In genomic region chr18:59847491-59847846, GRCh38 we compare ENCODE assay signal across 8 cellular contexts. TPM values are rescaled to one million over a fixed set of nuclear protein-coding genes. Genes with fewer than 3 reads are reported as not detected.
A peak's percentile ranks its signal among the peaks of the same experiment; 100 is the strongest.
DNase-seq lines count a peak whose midpoint lies in the region; ATAC-seq and TF ChIP-seq lines count a peak whose summit lies in the region.
"Not testable (repeated sequence)": the region's sequence is repeated elsewhere in the genome, so short reads cannot be mapped to it uniquely, and the experiment has no call there.

No MANE protein-coding gene starts in this region.

- whole genome bisulfite sequencing in hepatocyte (ENCODE audit: low lambda C conversion rate, missing lambda C conversion rate) = 66% methylated on average over 5 of the region's 5 CpGs

- intact Hi-C loops in Calu3 (cut with micrococcal nuclease; ENCODE audit: unreplicated experiment); activated CD8-positive, alpha-beta T cell treated with anti-CD3 and anti-CD28 coated beads for 36 hours (cut with micrococcal nuclease): not testable (repeated sequence)

- not testable (repeated sequence) for H3K36me3 ChIP-seq in Loucy (ENCODE audit: insufficient read depth, low read length); hepatocyte (replicated peaks; ENCODE audit: insufficient read depth, low read depth)

- not testable (repeated sequence) for TF ChIP-seq CTCF in Calu3 (IDR thresholded peaks at IDR 0.05; ENCODE audit: unreplicated experiment); Loucy (conservative IDR thresholded peaks at IDR 0.05; ENCODE audit: low read length); activated CD8-positive, alpha-beta T cell treated with anti-CD3 and anti-CD28 coated beads for 36 hours (IDR thresholded peaks at IDR 0.05); hepatocyte (IDR thresholded peaks at IDR 0.05; ENCODE audit: poor library complexity)

- peak; percentile 16 for ATAC-seq in GM18909 (IDR thresholded peaks at IDR 0.05; ENCODE audit: poor library complexity, unreplicated experiment)
- ATAC-seq in GM21447 (IDR thresholded peaks at IDR 0.05; ENCODE audit: unreplicated experiment) = peak; percentile 12
- peak; percentile 22 for ATAC-seq in HG02759 (IDR thresholded peaks at IDR 0.05; ENCODE audit: unreplicated experiment)
- ATAC-seq in HG03097 (IDR thresholded peaks at IDR 0.05; ENCODE audit: low FRiP score, unreplicated experiment) = peak; percentile 17
- peak; percentile 46 for ATAC-seq in activated CD8-positive, alpha-beta T cell treated with anti-CD3 and anti-CD28 coated beads for 36 hours

- BruUV-seq in Calu3 (replicated peaks; lab: Mats Ljungman, UMichigan) = not testable (repeated sequence)

- not testable (repeated sequence) for H3K4me2 ChIP-seq in Loucy (ENCODE audit: low read depth, low read length, poor library complexity, severe bottlenecking)
- H3K4me2 ChIP-seq in hepatocyte = peak overlapping the region; percentile 18

- CTCF ChIA-PET in Calu3 (lab: Charles Lee) = not testable (repeated sequence)
- CTCF ChIA-PET in activated CD8-positive, alpha-beta T cell treated with anti-CD3 and anti-CD28 coated beads for 36 hours (lab: Charles Lee) = interaction anchor here (1.6 kb wide), 1 partner anchor 10 kb away, joined by 6 read pairs; no protein-coding TSS in a partner anchor

- H3K27me3 Mint-ChIP-seq in Calu3 (ENCODE audit: unreplicated experiment); activated CD8-positive, alpha-beta T cell treated with anti-CD3 and anti-CD28 coated beads for 36 hours: not testable (repeated sequence)

- H3K27ac ChIP-seq in hepatocyte = peak overlapping the region; percentile 29

- not testable (repeated sequence) for H3K9me2 ChIP-seq in Loucy (replicated peaks; ENCODE audit: low read depth, low read length); hepatocyte (replicated peaks; ENCODE audit: insufficient read depth)

- H3K4me3 Mint-ChIP-seq in Calu3 (ENCODE audit: low read depth, unreplicated experiment) = peak overlapping the region; percentile 42
- not testable (repeated sequence) for H3K4me3 Mint-ChIP-seq in activated CD8-positive, alpha-beta T cell treated with anti-CD3 and anti-CD28 coated beads for 36 hours

- not testable (repeated sequence) for H4K20me1 ChIP-seq in Loucy (ENCODE audit: insufficient read depth, low read length, poor library complexity, severe bottlenecking); hepatocyte (ENCODE audit: insufficient read depth, poor library complexity, severe bottlenecking)

- H3K4me1 ChIP-seq in Loucy (ENCODE audit: insufficient read depth, low read length, poor library complexity, severe bottlenecking); hepatocyte (ENCODE audit: insufficient read depth): not testable (repeated sequence)

- DNase-seq in Calu3; hepatocyte (ENCODE audit: low spot score): not testable (repeated sequence)
- DNase-seq in activated CD8-positive, alpha-beta T cell treated with anti-CD3 and anti-CD28 coated beads for 36 hours = peak; percentile 17

- not testable (repeated sequence) for H3K9me3 Mint-ChIP-seq in Calu3 (ENCODE audit: low read depth, unreplicated experiment); activated CD8-positive, alpha-beta T cell treated with anti-CD3 and anti-CD28 coated beads for 36 hours

- H3K27ac Mint-ChIP-seq in Calu3 (ENCODE audit: unreplicated experiment) = peak overlapping the region; percentile 35
- H3K27ac Mint-ChIP-seq in activated CD8-positive, alpha-beta T cell treated with anti-CD3 and anti-CD28 coated beads for 36 hours = peak overlapping the region; percentile 43

- not testable (repeated sequence) for H3K4me3 ChIP-seq in Loucy (ENCODE audit: low read length, poor library complexity, severe bottlenecking); hepatocyte

- 0 out of 2 replicates have a peak overlapping the region, but pooled peaks have one; percentile 11 for H2AFZ ChIP-seq in Loucy (ENCODE audit: low read length)
- H2AFZ ChIP-seq in hepatocyte = not testable (repeated sequence)

- H3K9ac ChIP-seq in Loucy (ENCODE audit: low read depth, low read length, poor library complexity, severe bottlenecking) = not testable (repeated sequence)

- H3K9me3 ChIP-seq in Loucy (ENCODE audit: insufficient read depth, low read depth, low read length); hepatocyte (ENCODE audit: low read depth): not testable (repeated sequence)

- H3K79me2 ChIP-seq in Loucy (ENCODE audit: insufficient read depth, low read length); hepatocyte: not testable (repeated sequence)

- POLR2A ChIA-PET in activated CD8-positive, alpha-beta T cell treated with anti-CD3 and anti-CD28 coated beads for 36 hours (lab: Charles Lee) = interaction anchor here (1.0 to 2.9 kb wide), 3 partner anchors 35 to 57 kb away, joined by 3 to 17 read pairs (median 5); partner anchors contain the start of gene PMAIP1

- not testable (repeated sequence) for H3F3A ChIP-seq in Loucy (ENCODE audit: low read depth)

- not testable (repeated sequence) for H3K27me3 ChIP-seq in Loucy (ENCODE audit: insufficient read depth, low read length, poor library complexity, severe bottlenecking); hepatocyte

- peaks cover 12% of the 10 kb centered on the region for H3K36me3 Mint-ChIP-seq in Calu3 (ENCODE audit: insufficient read depth, unreplicated experiment)
- H3K36me3 Mint-ChIP-seq in activated CD8-positive, alpha-beta T cell treated with anti-CD3 and anti-CD28 coated beads for 36 hours (ENCODE audit: low read depth) = not testable (repeated sequence)

- peaks cover 39% of the 10 kb centered on the region for H3K4me1 Mint-ChIP-seq in Calu3 (ENCODE audit: low read depth, unreplicated experiment)
- peaks cover 15% of the 10 kb centered on the region for H3K4me1 Mint-ChIP-seq in activated CD8-positive, alpha-beta T cell treated with anti-CD3 and anti-CD28 coated beads for 36 hours (ENCODE audit: low read depth)

RNA-seq across cellular contexts. Expression of gene PMAIP1, which starts 52.3 kb away (rescaled TPM):
- total RNA-seq in Calu3 (2022) (56.1 and 75.4 TPM in 2 replicates), hepatocyte (7.7 and 8.5 TPM in 2 replicates)
- 10 to 100 TPM; 92.8 to 98.9 TPM for total RNA-seq in activated CD8-positive, alpha-beta T cell treated with anti-CD3 and anti-CD28 coated beads for 36 hours
- polyA plus RNA-seq in hepatocyte = 9.0 and 10.2 TPM in 2 replicates
